13 cellular contexts compared by ENCODE assay signal in genomic region chr17:56826611-56827414, GRCh38. TPM values are rescaled to one million over a fixed set of nuclear protein-coding genes. Genes with fewer than 3 reads are reported as not detected.
DNase-seq lines count a peak whose midpoint lies in the region; ATAC-seq and TF ChIP-seq lines count a peak whose summit lies in the region.
"Had no signal": no experiment of that assay in that cellular context is flagged by ENCODE, and none has a peak within 500 bp of the region (broad histone marks: within the 10 kb centered on the region; RNA-seq: fewer than 3 reads in every experiment).

No MANE protein-coding gene starts in this region.

- H3K9me2 ChIP-seq in hepatocyte (replicated peaks; ENCODE audit: insufficient read depth): no peaks in the 10 kb centered on the region

- DNase-seq in NCI-H1694 (lab: John Stamatoyannopoulos, UW) (peak; percentile 33), left colon (no peak), mucosa of descending colon (no peak), hepatocyte (ENCODE audit: low spot score) (no peak)
- DNase-seq in activated naive CD4-positive, alpha-beta T cell treated with Interleukin-2 at 50 U/mL for 16 hours: no peak
- DNase-seq: CD8-positive, alpha-beta T cell; COR-L47; DMS79; GM23248 had no signal

- no peaks in the 10 kb centered on the region for H3K27me3 ChIP-seq in hepatocyte

- no peak overlapping the region for H3K4me3 ChIP-seq in HEK293 (ENCODE audit: low read depth, low read length)
- no peak overlapping the region for H3K4me3 ChIP-seq in mucosa of descending colon
- no peak overlapping the region for H3K4me3 ChIP-seq in hepatocyte
- H3K4me3 ChIP-seq: GM12878, GM23248 had no signal

- WGBS in hepatocyte (ENCODE audit: low lambda C conversion rate, missing lambda C conversion rate): 84% methylated on average over 4 of the region's 4 CpGs

- intact Hi-C loops in left colon (cut with DNase I, micrococcal nuclease) (loop anchor here in 1 of 2 donors (10.0 kb wide), 1 partner anchor 118 kb away; no protein-coding TSS in a partner anchor), mucosa of descending colon (cut with DNase I, micrococcal nuclease) (no loop called here)

- CTCF ChIA-PET in HEK293 (lab: Yijun Ruan, JAX): interaction anchor here (0.7 to 5.2 kb wide), 3 partner anchors 9 to 113 kb away, joined by 3 to 38 read pairs (median 3); no protein-coding TSS in a partner anchor

- POLR2A ChIA-PET in HEK293 (lab: Yijun Ruan, JAX): no interaction called here

- peak; percentile 51 for ATAC-seq in left colon
- ATAC-seq in mucosa of descending colon: peak; percentile 40
- no peak for ATAC-seq in HG03159 (IDR thresholded peaks at IDR 0.05; ENCODE audit: unreplicated experiment)
- ATAC-seq: CD8-positive, alpha-beta T cell; GM12878; HCT116 had no signal

- peaks cover 4% of the 10 kb centered on the region for H3K79me2 ChIP-seq in hepatocyte

- no peak overlapping the region for H2AFZ ChIP-seq in hepatocyte
- H2AFZ ChIP-seq: GM23248 had no signal

- TF ChIP-seq CTCF in HEK293 (tag by site-specific recombination; IDR thresholded peaks at IDR 0.05) (no peak), mucosa of descending colon (IDR thresholded peaks at IDR 0.05) (no peak), hepatocyte (IDR thresholded peaks at IDR 0.05; ENCODE audit: poor library complexity) (no peak)

- no peak overlapping the region for H3K4me2 ChIP-seq in hepatocyte

- no peaks in the 10 kb centered on the region for H3K9me3 ChIP-seq in HEK293 (ENCODE audit: control insufficient read depth, insufficient read depth, low read depth, low read length)
- no peaks in the 10 kb centered on the region for H3K9me3 ChIP-seq in mucosa of descending colon
- no peaks in the 10 kb centered on the region for H3K9me3 ChIP-seq in hepatocyte (ENCODE audit: low read depth)

- H4K20me1 ChIP-seq in hepatocyte (ENCODE audit: insufficient read depth, poor library complexity, severe bottlenecking): no peaks in the 10 kb centered on the region

- H3K27ac ChIP-seq in HEK293 (ENCODE audit: extremely low read depth, low read depth, low read length) (no peak overlapping the region), hepatocyte (no peak overlapping the region)
- H3K27ac ChIP-seq: GM23248 had no signal

- H3K4me1 ChIP-seq in HEK293 (ENCODE audit: control insufficient read depth, insufficient read depth, low read length) (peaks cover 3% of the 10 kb centered on the region; the same call in 1 of the 2 replicates), mucosa of descending colon (ENCODE audit: low read depth) (no peaks in the 10 kb centered on the region), hepatocyte (ENCODE audit: insufficient read depth) (no peaks in the 10 kb centered on the region)

- peaks cover 7 to 11% of the 10 kb centered on the region in 2 experiments; a peak in 2 of 3 replicates for H3K36me3 ChIP-seq in HEK293 (ENCODE audit: control insufficient read depth in 2 of 2, insufficient read depth in 1 of 2, low read length in 2 of 2)
- no peaks in the 10 kb centered on the region for H3K36me3 ChIP-seq in mucosa of descending colon (ENCODE audit: low read depth)
- H3K36me3 ChIP-seq in hepatocyte (replicated peaks; ENCODE audit: insufficient read depth, low read depth): no peaks in the 10 kb centered on the region

TF ChIP-seq in HEK293, 187 proteins besides CTCF, POLR2A, EP300 and RAD21:
- no peak for TF ChIP-seq ZSCAN23 (tag by site-specific recombination; IDR thresholded peaks at IDR 0.05)
- peak; percentile 89; the same call in 1 of the 2 replicates for TF ChIP-seq ZNF768 (tag by site-specific recombination; IDR thresholded peaks at IDR 0.05)
- no peak for TF ChIP-seq ZNF623 (tag by site-specific recombination; IDR thresholded peaks at IDR 0.05)
- TF ChIP-seq ZNF677 (tag by site-specific recombination; IDR thresholded peaks at IDR 0.05): no peak
- TF ChIP-seq BCL11A (tag by site-specific recombination; IDR thresholded peaks at IDR 0.05; ENCODE audit: low read depth): no peak
- no peak for TF ChIP-seq BCL6B (tag by site-specific recombination; IDR thresholded peaks at IDR 0.05)

RNA-seq across cellular contexts. Expression of gene C17orf67, which starts 6.9 kb away (rescaled TPM):
- total RNA-seq in left colon (1 to 10 TPM; 2.0 to 2.2 TPM), mucosa of descending colon (1 to 10 TPM; 1.1 to 3.4 (median 1.1) TPM), hepatocyte (0.16 and 0.27 TPM in 2 replicates)
- polyA plus RNA-seq in hepatocyte: 0.73 and 1.6 TPM in 2 replicates

RNA-seq across cellular contexts. Expression of gene DGKE, which starts 7.1 kb away (rescaled TPM):
- total RNA-seq in left colon (1 to 10 TPM; 7.6 to 9.2 TPM), mucosa of descending colon (10 to 100 TPM in 1 of 3 donors, 1 to 10 TPM in 2; 5.8 to 22.2 (median 9.8) TPM), hepatocyte (5.5 and 6.6 TPM in 2 replicates)
- polyA plus RNA-seq in hepatocyte: 1.2 and 3.4 TPM in 2 replicates
